Comparison of ENCODE assay signal across 1 cellular context in genomic region chr12:11171145-11171952, GRCh38.
TF ChIP-seq lines count a peak whose summit lies in the region.

TSS of gene SMIM10L1 (plus strand) at chr12:11171194. CDS start at chr12:11171357, 163 bp downstream.

TF ChIP-seq in GM12878, 131 proteins besides CTCF, POLR2A, EP300 and RAD21 (continued from another document):
- peak; percentile 24; the same call in 1 of the 2 replicates for TF ChIP-seq SIN3A (IDR thresholded peaks at IDR 0.05; ENCODE audit: low read depth, low read length)
